Comparison of ENCODE assay signal across 8 cellular contexts in genomic region chr11:102110761-102111010, GRCh38. TPM values are rescaled to one million over a fixed set of nuclear protein-coding genes. Genes with fewer than 3 reads are reported as not detected.
DNase-seq lines count a peak whose midpoint lies in the region; ATAC-seq lines count a peak whose summit lies in the region.

No MANE protein-coding gene starts in this region.

- ATAC-seq in GM19324 (IDR thresholded peaks at IDR 0.05; ENCODE audit: low FRiP score, unreplicated experiment) (peak; percentile 34), HG03159 (IDR thresholded peaks at IDR 0.05; ENCODE audit: unreplicated experiment) (peak; percentile 42)
- no peak for ATAC-seq in central memory CD8-positive, alpha-beta T cell (replicated peaks; ENCODE audit: extremely low read depth, poor library complexity, severe bottlenecking)
- ATAC-seq in activated CD4-positive, alpha-beta T cell treated with anti-CD3 and anti-CD28 coated beads for 36 hours = no peak

- H3K9me3 Mint-ChIP-seq in central memory CD8-positive, alpha-beta T cell = no peaks in the 10 kb centered on the region
- no peaks in the 10 kb centered on the region for H3K9me3 Mint-ChIP-seq in activated CD4-positive, alpha-beta T cell treated with anti-CD3 and anti-CD28 coated beads for 36 hours (ENCODE audit: low read depth)

- H3K27ac Mint-ChIP-seq in central memory CD8-positive, alpha-beta T cell (ENCODE audit: low read depth) = peak overlapping the region; percentile 83
- H3K27ac Mint-ChIP-seq in activated CD4-positive, alpha-beta T cell treated with anti-CD3 and anti-CD28 coated beads for 36 hours = no peak overlapping the region

- CTCF ChIA-PET in activated CD4-positive, alpha-beta T cell treated with anti-CD3 and anti-CD28 coated beads for 36 hours (lab: Charles Lee) = no interaction called here

- no peak for DNase-seq in central memory CD8-positive, alpha-beta T cell (ENCODE audit: low spot score in 2 of 2)
- DNase-seq in epidermal melanocyte (ENCODE audit: insufficient read length, low spot score) (no peak), posterior cingulate gyrus (no peak), hepatic stellate cell (ENCODE audit: low spot score) (no peak)
- no peak for DNase-seq in activated CD4-positive, alpha-beta T cell treated with anti-CD3 and anti-CD28 coated beads for 36 hours

- intact Hi-C loops in posterior cingulate gyrus (cut with DNase I) = no loop called here
- intact Hi-C loops in activated CD4-positive, alpha-beta T cell treated with anti-CD3 and anti-CD28 coated beads for 36 hours (cut with DNase I, micrococcal nuclease) = loop anchor here in 1 of 2 experiments (1.0 to 2.0 kb wide), 2 partner anchors 158 to 196 kb away; partner anchors contain the start of gene CEP126

- POLR2A ChIA-PET in activated CD4-positive, alpha-beta T cell treated with anti-CD3 and anti-CD28 coated beads for 36 hours (lab: Charles Lee) = no interaction called here

- H3K27me3 ChIP-seq in muscle layer of duodenum (ENCODE audit: low read depth, low read length) = no peaks in the 10 kb centered on the region

- H3K4me3 Mint-ChIP-seq in central memory CD8-positive, alpha-beta T cell = peak overlapping the region; percentile 89
- H3K4me3 Mint-ChIP-seq in activated CD4-positive, alpha-beta T cell treated with anti-CD3 and anti-CD28 coated beads for 36 hours = no peak overlapping the region

- H3K4me1 Mint-ChIP-seq in central memory CD8-positive, alpha-beta T cell = peaks cover 11% of the 10 kb centered on the region
- H3K4me1 Mint-ChIP-seq in activated CD4-positive, alpha-beta T cell treated with anti-CD3 and anti-CD28 coated beads for 36 hours = peaks cover 13% of the 10 kb centered on the region

- peak overlapping the region; percentile 99 for H3K27ac ChIP-seq in muscle layer of duodenum (ENCODE audit: low read length)

- no peaks in the 10 kb centered on the region for H3K9me3 ChIP-seq in muscle layer of duodenum (ENCODE audit: control insufficient read depth in 1 of 2, low read length in 2 of 2)

- H3K4me3 ChIP-seq in muscle layer of duodenum (ENCODE audit: low read depth in 1 of 2, low read length in 2 of 2) = peak overlapping the region; percentile 91 to 93

- H3K36me3 ChIP-seq in muscle layer of duodenum (ENCODE audit: control insufficient read depth in 1 of 2, insufficient read depth in 2 of 2, low read length in 2 of 2) = peaks cover 0 to 13% of the 10 kb centered on the region in 2 donors

- H3K27me3 Mint-ChIP-seq in central memory CD8-positive, alpha-beta T cell = peaks cover 57% of the 10 kb centered on the region
- H3K27me3 Mint-ChIP-seq in activated CD4-positive, alpha-beta T cell treated with anti-CD3 and anti-CD28 coated beads for 36 hours = peaks cover 48% of the 10 kb centered on the region

- peaks cover 12 to 18% of the 10 kb centered on the region in 2 donors for H3K4me1 ChIP-seq in muscle layer of duodenum (ENCODE audit: control insufficient read depth in 1 of 2, insufficient read depth in 2 of 2, low read length in 2 of 2)

- peaks cover 3% of the 10 kb centered on the region for H3K36me3 Mint-ChIP-seq in central memory CD8-positive, alpha-beta T cell (ENCODE audit: insufficient read depth)
- peaks cover 2% of the 10 kb centered on the region for H3K36me3 Mint-ChIP-seq in activated CD4-positive, alpha-beta T cell treated with anti-CD3 and anti-CD28 coated beads for 36 hours (ENCODE audit: low read depth)

RNA-seq across cellular contexts. Expression of gene YAP1, which starts 0.4 kb away (rescaled TPM):
- total RNA-seq in activated CD4-positive, alpha-beta T cell treated with anti-CD3 and anti-CD28 coated beads for 36 hours = under 1 TPM; 0.21 to 0.25 TPM

Comparison
In these comparisons a context has a peak if more than half of its experiments do, and no peak if none do; other contexts are left out.
1. ATAC-seq: peak in GM19324 (single experiment) and HG03159 (single experiment); none in central memory CD8-positive, alpha-beta T cell (single experiment) and activated CD4-positive, alpha-beta T cell treated with anti-CD3 and anti-CD28 coated beads for 36 hours (single experiment).